14 cellular contexts compared by ENCODE assay signal in the genomic region with DNA sequence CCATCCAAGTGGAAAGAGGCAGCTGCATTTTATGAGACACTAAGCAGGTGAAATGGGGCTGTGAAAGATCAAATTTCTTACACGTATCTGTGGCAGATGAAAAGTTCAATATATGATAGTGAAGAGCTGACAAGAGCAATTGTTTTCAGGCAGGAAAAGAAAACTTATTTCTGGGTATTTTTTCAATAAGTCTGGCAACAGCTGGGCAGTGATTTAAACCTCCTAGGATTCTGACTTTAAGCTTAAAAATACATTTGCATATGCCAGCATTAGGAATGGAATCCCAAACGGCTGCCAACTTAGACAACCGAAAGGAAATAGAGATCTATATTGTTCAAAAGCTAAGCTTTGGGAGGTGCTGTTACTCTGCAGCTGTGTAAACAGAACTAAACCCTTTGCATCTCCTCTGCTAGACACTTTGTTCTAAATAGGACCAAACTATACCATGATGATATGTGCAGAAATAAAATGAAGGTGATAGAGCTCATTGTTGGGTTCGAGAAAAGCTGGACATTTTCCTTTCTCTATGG. TPM values are rescaled to one million over a fixed set of nuclear protein-coding genes. Genes with fewer than 3 reads are reported as not detected.
A peak's percentile ranks its signal among the peaks of the same experiment; 100 is the strongest.
DNase-seq lines count a peak whose midpoint lies in the region; ATAC-seq and TF ChIP-seq lines count a peak whose summit lies in the region.
"Had no signal": no experiment of that assay in that cellular context is flagged by ENCODE, and none has a peak within 500 bp of the region (broad histone marks: within the 10 kb centered on the region; RNA-seq: fewer than 3 reads in every experiment).

No MANE protein-coding gene starts in this region.

- TF ChIP-seq CTCF in PC-3 (conservative IDR thresholded peaks at IDR 0.05; ENCODE audit: low read depth, low read length): no peak

- H3K79me2 ChIP-seq in PC-3 (ENCODE audit: low read length): no peaks in the 10 kb centered on the region

- no TSS peak for BruUV-seq in PC-3 (replicated peaks; lab: Mats Ljungman, UMichigan)

- H2AFZ ChIP-seq in PC-3 (ENCODE audit: low read length): no peak overlapping the region

- H3K4me2 ChIP-seq in PC-3 (ENCODE audit: low read length): no peak overlapping the region

- ATAC-seq in PC-3: no peak
- ATAC-seq in GM18505 (IDR thresholded peaks at IDR 0.05; ENCODE audit: unreplicated experiment): no peak
- ATAC-seq in GM21447 (IDR thresholded peaks at IDR 0.05; ENCODE audit: unreplicated experiment): no peak
- ATAC-seq: SK-N-SH treated with all-trans-retinoic acid at 6 μM for 48 hours; stimulated activated naive B cell treated with anti-CD40 and anti-IgM and Interleukin-4, amounts not matched to agents 10 μg/mL and 1 μg/mL and 100 μg/mL, for 72 hours; WTC11 had no signal

- DNase-seq in DMS53 treated with DMSO at 0.1 percent for 48 hours (lab: John Stamatoyannopoulos, UW; ENCODE audit: unreplicated experiment) (peak; percentile 93), NCI-H2029 treated with DMSO at 0.1 percent for 48 hours (lab: John Stamatoyannopoulos, UW) (peak; percentile 45), PC-3 (peak; percentile 4), fibroblast of the conjunctiva (ENCODE audit: low read depth) (peak; percentile 14), GM19240 (ENCODE audit: insufficient read length, low spot score) (no peak), NCI-H226 (no peak)
- DNase-seq: midbrain; stimulated activated CD4-positive, alpha-beta T cell treated with anti-CD3 and anti-CD28 coated beads, Interleukin-2, amount 100 ng/mL, for 48 hours; stimulated activated naive B cell treated with anti-CD40 and anti-IgM and Interleukin-4, amounts not matched to agents 10 μg/mL and 1 μg/mL and 100 μg/mL, for 72 hours had no signal

- no peak for TF ChIP-seq POLR2A in GM18505 (IDR thresholded peaks at IDR 0.05; ENCODE audit: borderline replicate concordance, extremely low read depth, insufficient read depth, insufficient read length)

- no peaks in the 10 kb centered on the region for H3F3A ChIP-seq in PC-3 (ENCODE audit: low read length, unreplicated experiment)

- POLR2A ChIA-PET in PC-3 (lab: Charles Lee; ENCODE audit: unreplicated experiment): interaction anchor here (0.5 to 0.6 kb wide), 2 partner anchors 89 to 104 kb away, joined by 3 read pairs; no protein-coding TSS in a partner anchor

- H3K27ac ChIP-seq in PC-3 (ENCODE audit: low read length): no peak overlapping the region
- H3K27ac ChIP-seq: vagina had no signal

- no peaks in the 10 kb centered on the region for H3K4me1 ChIP-seq in PC-3 (ENCODE audit: insufficient read depth, low read length)
- H3K4me1 ChIP-seq: vagina had no signal

- no peaks in the 10 kb centered on the region for H3K9me3 ChIP-seq in PC-3 (ENCODE audit: low read length)
- H3K9me3 ChIP-seq: vagina had no signal

- no peaks in the 10 kb centered on the region for H4K20me1 ChIP-seq in PC-3 (ENCODE audit: low read length)

- H3K36me3 ChIP-seq in PC-3 (ENCODE audit: low read depth, low read length): no peaks in the 10 kb centered on the region
- H3K36me3 ChIP-seq: vagina had no signal

- H3K9me2 ChIP-seq in PC-3 (replicated peaks; ENCODE audit: low read length): no peaks in the 10 kb centered on the region

- no peak overlapping the region for H3K9ac ChIP-seq in PC-3 (ENCODE audit: low read length)

- intact Hi-C loops in PC-3 (cut with micrococcal nuclease): loop anchor here (5.0 kb wide), 1 partner anchor 429 kb away; no protein-coding TSS in a partner anchor

- CTCF ChIA-PET in PC-3 (lab: Charles Lee): no interaction called here

- H3K27me3 ChIP-seq in PC-3 (ENCODE audit: low read length): no peaks in the 10 kb centered on the region
- H3K27me3 ChIP-seq: vagina had no signal

- no peak overlapping the region for H3K4me3 ChIP-seq in PC-3 (ENCODE audit: low read length)
- H3K4me3 ChIP-seq: vagina had no signal

RNA-seq across cellular contexts. Expression of gene DYNC1I1, which starts 26.1 kb away (rescaled TPM):
- total RNA-seq in PC-3 (2014; rRNA removed): 2.4 and 6.5 TPM in 2 replicates

Comparison
In these comparisons a context has a peak if more than half of its experiments do, and no peak if none do; other contexts are left out.
1. DNase-seq: peak in DMS53 treated with DMSO at 0.1 percent for 48 hours (single experiment), NCI-H2029 treated with DMSO at 0.1 percent for 48 hours (single experiment), PC-3 (single experiment) and fibroblast of the conjunctiva (single experiment); none in GM19240 (single experiment) and NCI-H226 (single experiment).